Comparison of ENCODE assay signal across 29 cellular contexts in genomic region chr4:144409525-144409924, GRCh38.
"Had no signal": no experiment of that assay in that cellular context is flagged by ENCODE, and none has a peak within 500 bp of the region (broad histone marks: within the 10 kb centered on the region; RNA-seq: fewer than 3 reads in every experiment).

No MANE protein-coding gene starts in this region.

- H3K9ac ChIP-seq: parathyroid adenoma had no signal

- H2AFZ ChIP-seq: parathyroid adenoma had no signal

- H3K4me1 Mint-ChIP-seq: nephron progenitor cell; neural crest cell; stimulated activated effector memory CD8-positive, alpha-beta T cell treated with anti-CD3 and anti-CD28 coated beads, Interleukin-12 subunit alpha, Interleukin-12 subunit beta, amount 100 ng/mL, for 72 hours had no signal

- H3K27ac ChIP-seq: ovary, parathyroid adenoma, psoas muscle, right lobe of liver, sigmoid colon, stomach, thoracic aorta, thyroid gland, tibial nerve, upper lobe of left lung, vagina had no signal

- H3K79me2 ChIP-seq: parathyroid adenoma had no signal

- H3K36me3 ChIP-seq: ovary, right lobe of liver, sigmoid colon, stomach, thoracic aorta, thyroid gland, tibial nerve, upper lobe of left lung, vagina had no signal

- H3K27me3 Mint-ChIP-seq: natural killer cell treated with Interleukin-12 subunit alpha and Interleukin-12 subunit beta and Interleukin-15 and Interleukin-18, amount 100 ng/mL, for 72 hours; progenitor cell of endocrine pancreas; stimulated activated naive B cell treated with anti-CD40 and anti-IgM and Interleukin-4, amounts not matched to agents 10 μg/mL and 1 μg/mL and 100 μg/mL, for 72 hours; stimulated activated naive CD8-positive, alpha-beta T cell treated with anti-CD3 and anti-CD28 coated beads, Interleukin-15, Interleukin-2, amounts not matched to agents 100 ng/mL and 50 ng/mL, for 24 hours had no signal

- H3K4me3 ChIP-seq: ovary, psoas muscle, right lobe of liver, sigmoid colon, stomach, thoracic aorta, thyroid gland, tibial nerve, upper lobe of left lung, vagina had no signal

- DNase-seq: nephron progenitor cell; occipital lobe; ovary; posterior cingulate gyrus; psoas muscle; right cardiac atrium; right lobe of liver; sigmoid colon; small intestine; stimulated activated CD4-positive, alpha-beta T cell treated with anti-CD3 and anti-CD28 coated beads, Interleukin-15, amount 100 ng/mL, for 24 hours; stimulated activated CD4-positive, alpha-beta T cell treated with anti-CD3 and anti-CD28 coated beads, Interleukin-2, amount 100 ng/mL, for 24 hours; stimulated activated CD4-positive, alpha-beta T cell treated with anti-CD3 and anti-CD28 coated beads, Interleukin-2, amount 100 ng/mL, for 48 hours; stimulated activated CD4-positive, alpha-beta T cell treated with anti-CD3 and anti-CD28 coated beads, Interleukin-4, amount 100 ng/mL, for 24 hours; stimulated activated naive B cell treated with anti-CD40 and anti-IgM and Interleukin-4, amounts not matched to agents 10 μg/mL and 1 μg/mL and 100 μg/mL, for 72 hours; stimulated activated naive CD4-positive, alpha-beta T cell treated with Interleukin-2 at 50 U/mL for 16 hours; stomach; thyroid gland; trophoblast cell; upper lobe of left lung had no signal

- H3K27ac Mint-ChIP-seq: natural killer cell treated with Interleukin-12 subunit alpha and Interleukin-12 subunit beta and Interleukin-15 and Interleukin-18, amount 100 ng/mL, for 72 hours; nephron progenitor cell; progenitor cell of endocrine pancreas; stimulated activated effector memory CD8-positive, alpha-beta T cell treated with anti-CD3 and anti-CD28 coated beads, Interleukin-12 subunit alpha, Interleukin-12 subunit beta, amount 100 ng/mL, for 72 hours; stimulated activated naive B cell treated with anti-CD40 and anti-IgM and Interleukin-4, amounts not matched to agents 10 μg/mL and 1 μg/mL and 100 μg/mL, for 72 hours; stimulated activated naive CD8-positive, alpha-beta T cell treated with anti-CD3 and anti-CD28 coated beads, Interleukin-15, Interleukin-2, amounts not matched to agents 100 ng/mL and 50 ng/mL, for 24 hours had no signal

- H3K4me3 Mint-ChIP-seq: natural killer cell treated with Interleukin-12 subunit alpha and Interleukin-12 subunit beta and Interleukin-15 and Interleukin-18, amount 100 ng/mL, for 72 hours; nephron progenitor cell; neural crest cell; stimulated activated effector memory CD8-positive, alpha-beta T cell treated with anti-CD3 and anti-CD28 coated beads, Interleukin-12 subunit alpha, Interleukin-12 subunit beta, amount 100 ng/mL, for 72 hours; stimulated activated naive B cell treated with anti-CD40 and anti-IgM and Interleukin-4, amounts not matched to agents 10 μg/mL and 1 μg/mL and 100 μg/mL, for 72 hours; stimulated activated naive CD8-positive, alpha-beta T cell treated with anti-CD3 and anti-CD28 coated beads, Interleukin-15, Interleukin-2, amounts not matched to agents 100 ng/mL and 50 ng/mL, for 24 hours had no signal

- H3K27me3 ChIP-seq: ovary, right lobe of liver, sigmoid colon, stomach, thyroid gland, tibial nerve, upper lobe of left lung, vagina had no signal

- H3K9me3 Mint-ChIP-seq: nephron progenitor cell; neural crest cell; stimulated activated effector memory CD8-positive, alpha-beta T cell treated with anti-CD3 and anti-CD28 coated beads, Interleukin-12 subunit alpha, Interleukin-12 subunit beta, amount 100 ng/mL, for 72 hours; stimulated activated naive CD8-positive, alpha-beta T cell treated with anti-CD3 and anti-CD28 coated beads, Interleukin-15, Interleukin-2, amounts not matched to agents 100 ng/mL and 50 ng/mL, for 24 hours had no signal

- H3K9me3 ChIP-seq: ovary, psoas muscle, right lobe of liver, sigmoid colon, stomach, thoracic aorta, thyroid gland, tibial nerve, upper lobe of left lung, vagina had no signal

- H3K4me1 ChIP-seq: parathyroid adenoma, psoas muscle, right lobe of liver, stomach, thyroid gland, tibial nerve, upper lobe of left lung, vagina had no signal

- ATAC-seq: natural killer cell treated with Interleukin-12 subunit alpha and Interleukin-12 subunit beta and Interleukin-15 and Interleukin-18, amount 100 ng/mL, for 72 hours; psoas muscle; right cardiac atrium; right lobe of liver; stimulated activated effector memory CD8-positive, alpha-beta T cell treated with anti-CD3 and anti-CD28 coated beads, Interleukin-12 subunit alpha, Interleukin-12 subunit beta, amount 100 ng/mL, for 72 hours had no signal

- H3K36me3 Mint-ChIP-seq: natural killer cell treated with Interleukin-12 subunit alpha and Interleukin-12 subunit beta and Interleukin-15 and Interleukin-18, amount 100 ng/mL, for 72 hours; stimulated activated effector memory CD8-positive, alpha-beta T cell treated with anti-CD3 and anti-CD28 coated beads, Interleukin-12 subunit alpha, Interleukin-12 subunit beta, amount 100 ng/mL, for 72 hours; stimulated activated naive B cell treated with anti-CD40 and anti-IgM and Interleukin-4, amounts not matched to agents 10 μg/mL and 1 μg/mL and 100 μg/mL, for 72 hours had no signal

- FAIRE-seq: small intestine, urothelium cell line had no signal
